2 cellular contexts compared by ENCODE assay signal in genomic region chr2:196331143-196331542, GRCh38.
TF ChIP-seq lines count a peak whose summit lies in the region.

No MANE protein-coding gene starts in this region.

TF ChIP-seq in HEK293, 187 proteins besides CTCF, POLR2A, EP300 and RAD21 (continued from another document):
- TF ChIP-seq PRDM6 (tag by site-specific recombination; IDR thresholded peaks at IDR 0.05) (no peak), PRDM2 (tag by site-specific recombination; IDR thresholded peaks at IDR 0.05; ENCODE audit: borderline replicate concordance) (no peak), ZNF585B (tag by site-specific recombination; IDR thresholded peaks at IDR 0.05) (no peak), ZSCAN5A (tag by site-specific recombination; IDR thresholded peaks at IDR 0.05) (no peak), ZNF785 (tag by site-specific recombination; IDR thresholded peaks at IDR 0.05) (no peak)

TF ChIP-seq in SK-N-SH, 30 proteins besides CTCF, POLR2A, EP300 and RAD21 (continued from another document):
- TF ChIP-seq REST (IDR thresholded peaks at IDR 0.05; ENCODE audit: low read depth, low read length) (peak; percentile 23; the same call in 1 of the 2 replicates), CHD2 (IDR thresholded peaks at IDR 0.05; ENCODE audit: low read length, partially characterized antibody) (no peak)
